In genomic region chr15:63372018-63372705, GRCh38 we compare ENCODE assay signal across 10 cellular contexts. TPM values are rescaled to one million over a fixed set of nuclear protein-coding genes. Genes with fewer than 3 reads are reported as not detected.
DNase-seq lines count a peak whose midpoint lies in the region; ATAC-seq and TF ChIP-seq lines count a peak whose summit lies in the region.
"Had no signal": no experiment of that assay in that cellular context is flagged by ENCODE, and none has a peak within 500 bp of the region (broad histone marks: within the 10 kb centered on the region; RNA-seq: fewer than 3 reads in every experiment).

No MANE protein-coding gene starts in this region.

- no peak for ATAC-seq in GM21825 (IDR thresholded peaks at IDR 0.05; ENCODE audit: unreplicated experiment)

- TF ChIP-seq CTCF in epithelial cell of proximal tubule (conservative IDR thresholded peaks at IDR 0.05; ENCODE audit: low read depth, low read length) (no peak), retinal pigment epithelial cell (conservative IDR thresholded peaks at IDR 0.05; ENCODE audit: low read depth, low read length) (no peak)

- DNase-seq in GM04504 (ENCODE audit: low read depth) (peak; percentile 94), OCI-M1 (lab: John Stamatoyannopoulos, UW) (peak; percentile 39), epithelial cell of proximal tubule (ENCODE audit: low read depth) (peak; percentile 83), retinal pigment epithelial cell (ENCODE audit: low read depth) (peak; percentile 65), NCI-H2107 (lab: John Stamatoyannopoulos, UW) (no peak), SK-N-DZ (ENCODE audit: low spot score) (no peak), NCI-H748 (lab: John Stamatoyannopoulos, UW; ENCODE audit: unreplicated experiment) (no peak)
- DNase-seq: heart right ventricle had no signal

- H3K4me3 ChIP-seq in epithelial cell of proximal tubule (ENCODE audit: low read depth, low read length) (peak overlapping the region; percentile 18), retinal pigment epithelial cell (ENCODE audit: low read length) (no peak overlapping the region)
- H3K4me3 ChIP-seq: heart right ventricle had no signal

RNA-seq across cellular contexts. Expression of gene CA12, which starts 9.5 kb away (rescaled TPM):
- 6.3 and 19.7 TPM in 2 replicates for total RNA-seq in epithelial cell of proximal tubule
- polyA plus RNA-seq in SK-N-DZ (2014; cell fraction: cytosol; rRNA removed) = 0.27 and 0.31 TPM in 2 replicates
- 0.41 and 0.57 TPM in 2 replicates for polyA plus RNA-seq in SK-N-DZ (2014; cell fraction: nucleus; rRNA removed)
- polyA plus RNA-seq: IgD-negative memory B cell had no signal

Comparison
In these comparisons a context has a peak if more than half of its experiments do, and no peak if none do; other contexts are left out.
1. DNase-seq: peak in GM04504 (single experiment), OCI-M1 (single experiment), epithelial cell of proximal tubule (single experiment) and retinal pigment epithelial cell (single experiment); none in NCI-H2107 (single experiment), SK-N-DZ (single experiment) and NCI-H748 (single experiment).